20 cellular contexts compared by ENCODE assay signal in genomic region chrX:10622197-10622596, GRCh38. TPM values are rescaled to one million over a fixed set of nuclear protein-coding genes. Genes with fewer than 3 reads are reported as not detected.
DNase-seq lines count a peak whose midpoint lies in the region; ATAC-seq and TF ChIP-seq lines count a peak whose summit lies in the region.
"Had no signal": no experiment of that assay in that cellular context is flagged by ENCODE, and none has a peak within 500 bp of the region (broad histone marks: within the 10 kb centered on the region; RNA-seq: fewer than 3 reads in every experiment).

No MANE protein-coding gene starts in this region.

- WGBS in IMR-90 (ENCODE audit: extremely low coverage in 2 of 2, insufficient read length in 1 of 2), 2 experiments: 40 to 100% methylated on average over 1 to 3 of the region's 3 CpGs

- intact Hi-C loops in IMR-90 (cut with micrococcal nuclease): no loop called here
- intact Hi-C loops in PC-9 (cut with micrococcal nuclease; ENCODE audit: unreplicated experiment): no loop called here

- no peak for TF ChIP-seq RAD21 in IMR-90 (IDR thresholded peaks at IDR 0.05; ENCODE audit: low read length)

- H3K4me3 ChIP-seq in IMR-90 (ENCODE audit: insufficient read depth, low read depth, low read length): no peak overlapping the region
- H3K4me3 ChIP-seq in foreskin fibroblast (ENCODE audit: low read depth in 1 of 2, low read length in 2 of 2): no peak overlapping the region
- no peak overlapping the region for H3K4me3 ChIP-seq in PC-9
- H3K4me3 ChIP-seq: BLaER1 had no signal

- H3K79me2 ChIP-seq in PC-9 (ENCODE audit: low read depth): peaks cover 27% of the 10 kb centered on the region

- peak overlapping the region; percentile 37; the same call in 1 of the 2 replicates for H3K4me2 ChIP-seq in IMR-90 (ENCODE audit: low read depth, low read length)
- no peak overlapping the region for H3K4me2 ChIP-seq in PC-9
- H3K4me2 ChIP-seq: BLaER1 had no signal

- BruUV-seq in IMR-90 (replicated peaks; lab: Mats Ljungman, UMichigan) (no TSS peak), PC-9 (replicated peaks; lab: Mats Ljungman, UMichigan) (no TSS peak)

- H2BK15ac ChIP-seq in IMR-90 (ENCODE audit: low read depth, low read length): no peak overlapping the region; the same call in 2 of the 3 replicates

- H3K79me1 ChIP-seq in IMR-90 (ENCODE audit: low read depth in 1 of 2, low read length in 2 of 2): peaks cover 0 to 10% of the 10 kb centered on the region in 2 experiments; a peak in 1 of 4 replicates

- H3K9ac ChIP-seq in IMR-90 (ENCODE audit: low read depth, low read length): no peak overlapping the region
- H3K9ac ChIP-seq: BLaER1 had no signal

- H3K9me3 ChIP-seq in IMR-90 (ENCODE audit: control insufficient read depth, insufficient read depth, low read length) (no peaks in the 10 kb centered on the region), PC-9 (ENCODE audit: insufficient read depth, low read depth) (no peaks in the 10 kb centered on the region)
- H3K9me3 ChIP-seq: BLaER1 had no signal

- H3K4ac ChIP-seq in IMR-90 (ENCODE audit: low read depth, low read length): peak overlapping the region; percentile 62; the same call in 1 of the 2 replicates

- peaks cover 18% of the 10 kb centered on the region; the same call in 1 of the 2 replicates for H3F3A ChIP-seq in PC-9 (ENCODE audit: insufficient read depth, low read depth)

- dilution Hi-C loops in IMR-90 (cut with HindIII; ENCODE audit: low sequenced_read_pairs, unreplicated experiment): no loop called here

- no peaks in the 10 kb centered on the region for H4K20me1 ChIP-seq in IMR-90 (ENCODE audit: insufficient read depth, low read length)
- H4K20me1 ChIP-seq in PC-9 (ENCODE audit: insufficient read depth): no peaks in the 10 kb centered on the region

- H3K14ac ChIP-seq in IMR-90 (replicated peaks; ENCODE audit: low read depth, low read length): no peak overlapping the region

- H4K91ac ChIP-seq in IMR-90 (ENCODE audit: insufficient read depth, low read depth, low read length): no peak overlapping the region

- H3K36me3 ChIP-seq in IMR-90 (ENCODE audit: control insufficient read depth, insufficient read depth, low read length): no peaks in the 10 kb centered on the region
- no peaks in the 10 kb centered on the region for H3K36me3 ChIP-seq in PC-9 (ENCODE audit: low read depth)
- H3K36me3 ChIP-seq: BLaER1 had no signal

- no peak overlapping the region for H3K56ac ChIP-seq in IMR-90 (ENCODE audit: extremely low read depth, insufficient read depth, low read length)

- 0 out of 2 replicates have a peak overlapping the region, but pooled peaks have one; percentile 36 for H2BK20ac ChIP-seq in IMR-90 (ENCODE audit: low read depth, low read length)

- H2BK5ac ChIP-seq in IMR-90 (ENCODE audit: low read depth, low read length, poor library complexity, severe bottlenecking): no peak overlapping the region

- H3K4me1 ChIP-seq in IMR-90 (ENCODE audit: control insufficient read depth, insufficient read depth, low read length): peaks cover 10% of the 10 kb centered on the region
- H3K4me1 ChIP-seq in PC-9 (replicated peaks; ENCODE audit: insufficient read depth): peaks cover 17% of the 10 kb centered on the region
- H3K4me1 ChIP-seq: BLaER1 had no signal

- POLR2A ChIA-PET in IMR-90 (lab: Charles Lee; ENCODE audit: unreplicated experiment): no interaction called here
- POLR2A ChIA-PET in PC-9 (lab: Charles Lee; ENCODE audit: unreplicated experiment): no interaction called here

- no peak for ATAC-seq in IMR-90 (ENCODE audit: low read depth)
- ATAC-seq: SK-N-SH treated with all-trans-retinoic acid at 6 μM for 48 hours had no signal

- in situ Hi-C loops in IMR-90 (cut with MboI; ENCODE audit: low sequenced_read_pairs): no loop called here

- peak; percentile 25 for DNase-seq in IMR-90
- DNase-seq in NCI-H82 (lab: John Stamatoyannopoulos, UW): peak; percentile 72
- peak; percentile 16 to 35 for DNase-seq in foreskin fibroblast
- no peak for DNase-seq in CD1c-positive myeloid dendritic cell (ENCODE audit: extremely low spot score)
- DNase-seq in NCI-H345 treated with DMSO at 0.1 percent for 48 hours (lab: John Stamatoyannopoulos, UW; ENCODE audit: unreplicated experiment): no peak
- DNase-seq in SHP77 (lab: John Stamatoyannopoulos, UW): no peak
- DNase-seq in PC-9: no peak
- DNase-seq: ACHN; CD4-positive, alpha-beta memory T cell; GF-D8; GOT3; HCEC 1CT; NCI-H1417 treated with DMSO at 0.1 percent for 48 hours; NCI-H187; NCI-H2107; NCI-H510A; OCI-M1; RPMI8226 had no signal

- H3K27ac ChIP-seq in IMR-90 (ENCODE audit: insufficient read depth, low read length) (no peak overlapping the region), PC-9 (no peak overlapping the region)
- H3K27ac ChIP-seq: BLaER1 had no signal

- no peak overlapping the region for H3K23ac ChIP-seq in IMR-90 (ENCODE audit: low read depth, low read length)

- no peak for TF ChIP-seq CTCF in IMR-90 (conservative IDR thresholded peaks at IDR 0.05; ENCODE audit: low read depth, low read length)
- no peak for TF ChIP-seq CTCF in foreskin fibroblast (IDR thresholded peaks at IDR 0.05; ENCODE audit: low read depth, low read length)
- no peak for TF ChIP-seq CTCF in PC-9 (conservative IDR thresholded peaks at IDR 0.05)

- no peak overlapping the region; the same call in 1 of the 2 replicates for H2BK120ac ChIP-seq in IMR-90 (ENCODE audit: low read depth, low read length)

- H3K18ac ChIP-seq in IMR-90 (ENCODE audit: low read depth, low read length): 0 out of 2 replicates have a peak overlapping the region, but pooled peaks have one; percentile 42

- H2AFZ ChIP-seq in IMR-90 (replicated peaks; ENCODE audit: low read length, poor library complexity) (no peak overlapping the region), PC-9 (no peak overlapping the region)

- H3K27me3 ChIP-seq in IMR-90 (ENCODE audit: control insufficient read depth, insufficient read depth, low read length) (no peaks in the 10 kb centered on the region), PC-9 (ENCODE audit: insufficient read depth, low read depth) (no peaks in the 10 kb centered on the region)

- peak overlapping the region in 1 of 2 experiments; percentile 9; a peak in 1 of 4 replicates for H4K8ac ChIP-seq in IMR-90 (ENCODE audit: low read depth in 2 of 2, low read length in 2 of 2)

- no peak overlapping the region for H4K5ac ChIP-seq in IMR-90 (ENCODE audit: low read depth, low read length)

- no peaks in the 10 kb centered on the region for H3K9me1 ChIP-seq in IMR-90 (ENCODE audit: insufficient read depth, low read length)

- no peak overlapping the region for H2AK9ac ChIP-seq in IMR-90 (replicated peaks; ENCODE audit: low read depth, low read length, poor library complexity)

- TF ChIP-seq POLR2A in IMR-90 (IDR thresholded peaks at IDR 0.05; ENCODE audit: low read depth, low read length): no peak

- H2AK5ac ChIP-seq in IMR-90 (ENCODE audit: low read depth, low read length): no peak overlapping the region; the same call in 1 of the 2 replicates

- CTCF ChIA-PET in IMR-90 (lab: Yijun Ruan, JAX) (no interaction called here), PC-9 (lab: Charles Lee) (no interaction called here)

- H3K9me2 ChIP-seq in PC-9 (ENCODE audit: insufficient read depth): no peaks in the 10 kb centered on the region

TF ChIP-seq in IMR-90, 13 proteins besides CTCF, POLR2A, EP300 and RAD21:
- no peak for TF ChIP-seq MXI1 (IDR thresholded peaks at IDR 0.05; ENCODE audit: borderline replicate concordance, low read depth, low read length)
- TF ChIP-seq CEBPB (IDR thresholded peaks at IDR 0.05; ENCODE audit: low read depth, low read length): no peak
- TF ChIP-seq MAFK (IDR thresholded peaks at IDR 0.05; ENCODE audit: low read depth, low read length): no peak
- no peak for TF ChIP-seq NFE2L2 (IDR thresholded peaks at IDR 0.05; ENCODE audit: low read depth, low read length)
- TF ChIP-seq BHLHE40 (IDR thresholded peaks at IDR 0.05; ENCODE audit: low read depth, low read length): no peak
- no peak for TF ChIP-seq FOS (IDR thresholded peaks at IDR 0.05; ENCODE audit: low read depth, low read length)
- TF ChIP-seq RFX5 (IDR thresholded peaks at IDR 0.05; ENCODE audit: low read depth, low read length): no peak

RNA-seq across cellular contexts. Expression of gene MID1, which starts 1.8 kb away (rescaled TPM):
- total RNA-seq in IMR-90 (2012; rRNA removed) (63.0 and 106 TPM in 2 replicates), PC-9 (2021) (57.0 and 79.5 TPM in 2 replicates)
- 36.6 and 37.2 TPM in 2 replicates for polyA plus RNA-seq in IMR-90 (2012; rRNA removed)
- polyA plus RNA-seq in IMR-90 (2012; cell fraction: cytosol; rRNA removed): 20.5 and 31.0 TPM in 2 replicates
- 59.5 and 115 TPM in 2 replicates for polyA plus RNA-seq in IMR-90 (2012; cell fraction: nucleus; rRNA removed; ENCODE audit: low replicate concordance)
- total RNA-seq: CD4-positive, alpha-beta memory T cell had no signal
- polyA plus RNA-seq: CD4-positive, alpha-beta memory T cell had no signal

Comparison
In these comparisons a context has a peak if more than half of its experiments do, and no peak if none do; other contexts are left out.
1. DNase-seq: peak in IMR-90 (single experiment), NCI-H82 (single experiment) and foreskin fibroblast (2 of 2); none in CD1c-positive myeloid dendritic cell (single experiment), NCI-H345 treated with DMSO at 0.1 percent for 48 hours (single experiment), SHP77 (0 of 2) and PC-9 (0 of 2).